Comparison of ENCODE assay signal across 10 cellular contexts in genomic region chr7:70238171-70238575, GRCh38.
A peak's percentile ranks its signal among the peaks of the same experiment; 100 is the strongest.
DNase-seq lines count a peak whose midpoint lies in the region; ATAC-seq and TF ChIP-seq lines count a peak whose summit lies in the region.
"Had no signal": no experiment of that assay in that cellular context is flagged by ENCODE, and none has a peak within 500 bp of the region (broad histone marks: within the 10 kb centered on the region; RNA-seq: fewer than 3 reads in every experiment).

No MANE protein-coding gene starts in this region.

- H3K27me3 Mint-ChIP-seq in stimulated activated naive CD8-positive, alpha-beta T cell treated with anti-CD3 and anti-CD28 coated beads, Interleukin-15, amount 100 ng/mL, for 72 hours: no peaks in the 10 kb centered on the region

- H3K79me2 ChIP-seq in OCI-LY3 (ENCODE audit: low read length): no peaks in the 10 kb centered on the region

- no peak overlapping the region for H3K27ac Mint-ChIP-seq in stimulated activated naive CD8-positive, alpha-beta T cell treated with anti-CD3 and anti-CD28 coated beads, Interleukin-15, amount 100 ng/mL, for 72 hours

- H3K9me3 ChIP-seq in OCI-LY3 (ENCODE audit: insufficient read depth, low read length) (no peaks in the 10 kb centered on the region), thyroid gland (no peaks in the 10 kb centered on the region), uterus (no peaks in the 10 kb centered on the region), aorta (ENCODE audit: control insufficient read depth, low read length) (no peaks in the 10 kb centered on the region)

- DNase-seq in stimulated activated naive CD8-positive, alpha-beta T cell treated with anti-CD3 and anti-CD28 coated beads, Interleukin-15, Interleukin-2, amounts not matched to agents 100 U/mL and 50 U/mL, for 24 hours: no peak
- no peak for DNase-seq in stimulated activated naive CD8-positive, alpha-beta T cell treated with anti-CD3 and anti-CD28 coated beads, Interleukin-15, amount 100 ng/mL, for 72 hours
- no peak for DNase-seq in thyroid gland
- no peak for DNase-seq in uterus
- no peak for DNase-seq in aorta
- DNase-seq in left cardiac atrium: no peak

- intact Hi-C loops in thyroid gland (cut with DNase I): no loop called here
- intact Hi-C loops in uterus (cut with DNase I; ENCODE audit: low total_unique reads): loop anchor here (5.0 kb wide), 1 partner anchor 954 kb away; no protein-coding TSS in a partner anchor
- intact Hi-C loops in aorta (cut with DNase I): no loop called here
- intact Hi-C loops in left cardiac atrium (cut with DNase I): no loop called here

- 67 to 80% methylated on average over 5 of the region's 5 CpGs for WGBS in thyroid gland, 2 donors
- WGBS in aorta, 2 donors: 38 to 52% methylated on average over 5 of the region's 5 CpGs

- TF ChIP-seq CTCF in OCI-LY3 (IDR thresholded peaks at IDR 0.05; ENCODE audit: low read depth, low read length): no peak
- TF ChIP-seq CTCF in thyroid gland (IDR thresholded peaks at IDR 0.05): no peak
- TF ChIP-seq CTCF in uterus (IDR thresholded peaks at IDR 0.05): no peak

- H3K27me3 ChIP-seq in OCI-LY3 (ENCODE audit: low read depth, low read length): no peaks in the 10 kb centered on the region; the same call in 1 of the 2 replicates
- no peaks in the 10 kb centered on the region for H3K27me3 ChIP-seq in thyroid gland
- H3K27me3 ChIP-seq in uterus: no peaks in the 10 kb centered on the region
- H3K27me3 ChIP-seq in aorta (ENCODE audit: control insufficient read depth in 1 of 2, insufficient read depth in 2 of 2, low read length in 1 of 2): no peaks in the 10 kb centered on the region

- peak overlapping the region; percentile 27; the same call in 1 of the 2 replicates for H3K4me3 ChIP-seq in OCI-LY3 (ENCODE audit: low read length)
- no peak overlapping the region for H3K4me3 ChIP-seq in thyroid gland (replicated peaks in 1 of 3)
- no peak overlapping the region for H3K4me3 ChIP-seq in uterus
- no peak overlapping the region for H3K4me3 ChIP-seq in aorta (ENCODE audit: low read length in 2 of 2)

- no peak overlapping the region for H3K9ac ChIP-seq in OCI-LY3 (ENCODE audit: low read length)

- H3K4me1 ChIP-seq in OCI-LY3 (ENCODE audit: low read length) (peaks cover 19% of the 10 kb centered on the region), thyroid gland (no peaks in the 10 kb centered on the region), uterus (no peaks in the 10 kb centered on the region), aorta (ENCODE audit: control insufficient read depth in 1 of 2, insufficient read depth in 2 of 2, low read length in 2 of 2) (no peaks in the 10 kb centered on the region)

- H2AFZ ChIP-seq in OCI-LY3 (ENCODE audit: low read depth, low read length): no peak overlapping the region

- peak overlapping the region; percentile 55 for H3K4me2 ChIP-seq in OCI-LY3 (ENCODE audit: low read length)

- H3K27ac ChIP-seq in OCI-LY3 (ENCODE audit: low read length) (peak overlapping the region; percentile 39), thyroid gland (no peak overlapping the region), uterus (no peak overlapping the region), aorta (ENCODE audit: low read depth in 1 of 2, low read length in 2 of 2) (no peak overlapping the region)
- H3K27ac ChIP-seq: HL-60 had no signal

- no peaks in the 10 kb centered on the region for H3K36me3 ChIP-seq in OCI-LY3 (replicated peaks; ENCODE audit: low read depth, low read length)
- no peaks in the 10 kb centered on the region for H3K36me3 ChIP-seq in thyroid gland
- H3K36me3 ChIP-seq in uterus: no peaks in the 10 kb centered on the region
- no peaks in the 10 kb centered on the region for H3K36me3 ChIP-seq in aorta (ENCODE audit: control insufficient read depth in 1 of 2, insufficient read depth in 2 of 2, low read length in 1 of 2)

- H3K9me3 Mint-ChIP-seq in stimulated activated naive CD8-positive, alpha-beta T cell treated with anti-CD3 and anti-CD28 coated beads, Interleukin-15, amount 100 ng/mL, for 72 hours: peaks cover 5 to 6% of the 10 kb centered on the region in 2 donors
- H3K9me3 Mint-ChIP-seq: neural crest cell had no signal

- no peak overlapping the region for H3K4me3 Mint-ChIP-seq in stimulated activated naive CD8-positive, alpha-beta T cell treated with anti-CD3 and anti-CD28 coated beads, Interleukin-15, amount 100 ng/mL, for 72 hours
- H3K4me3 Mint-ChIP-seq: neural crest cell had no signal

- ATAC-seq in stimulated activated naive CD8-positive, alpha-beta T cell treated with anti-CD3 and anti-CD28 coated beads, Interleukin-15, Interleukin-2, amounts not matched to agents 100 U/mL and 50 U/mL, for 24 hours: peak; percentile 55
- no peak for ATAC-seq in stimulated activated naive CD8-positive, alpha-beta T cell treated with anti-CD3 and anti-CD28 coated beads, Interleukin-15, amount 100 ng/mL, for 72 hours
- ATAC-seq in HG02943 (IDR thresholded peaks at IDR 0.05; ENCODE audit: low read depth, unreplicated experiment) (peak; percentile 99), aorta (ENCODE audit: low FRiP score) (no peak), left cardiac atrium (no peak)

- no peaks in the 10 kb centered on the region; the same call in 1 of the 2 replicates for H4K20me1 ChIP-seq in OCI-LY3 (ENCODE audit: insufficient read depth, low read length)

- TF ChIP-seq POLR2A in thyroid gland (IDR thresholded peaks at IDR 0.05): no peak
- TF ChIP-seq POLR2A in uterus (IDR thresholded peaks at IDR 0.05): no peak

- no peaks in the 10 kb centered on the region for H3K4me1 Mint-ChIP-seq in stimulated activated naive CD8-positive, alpha-beta T cell treated with anti-CD3 and anti-CD28 coated beads, Interleukin-15, amount 100 ng/mL, for 72 hours

Comparison
In these comparisons a context has a peak if more than half of its experiments do, and no peak if none do; other contexts are left out.
1. ATAC-seq: peak in stimulated activated naive CD8-positive, alpha-beta T cell treated with anti-CD3 and anti-CD28 coated beads, Interleukin-15, Interleukin-2, amounts not matched to agents 100 U/mL and 50 U/mL, for 24 hours (single experiment) and HG02943 (single experiment); none in stimulated activated naive CD8-positive, alpha-beta T cell treated with anti-CD3 and anti-CD28 coated beads, Interleukin-15, amount 100 ng/mL, for 72 hours (single experiment), aorta (single experiment) and left cardiac atrium (0 of 2).